ENCODE assay signal across 9 cellular contexts in the genomic region with DNA sequence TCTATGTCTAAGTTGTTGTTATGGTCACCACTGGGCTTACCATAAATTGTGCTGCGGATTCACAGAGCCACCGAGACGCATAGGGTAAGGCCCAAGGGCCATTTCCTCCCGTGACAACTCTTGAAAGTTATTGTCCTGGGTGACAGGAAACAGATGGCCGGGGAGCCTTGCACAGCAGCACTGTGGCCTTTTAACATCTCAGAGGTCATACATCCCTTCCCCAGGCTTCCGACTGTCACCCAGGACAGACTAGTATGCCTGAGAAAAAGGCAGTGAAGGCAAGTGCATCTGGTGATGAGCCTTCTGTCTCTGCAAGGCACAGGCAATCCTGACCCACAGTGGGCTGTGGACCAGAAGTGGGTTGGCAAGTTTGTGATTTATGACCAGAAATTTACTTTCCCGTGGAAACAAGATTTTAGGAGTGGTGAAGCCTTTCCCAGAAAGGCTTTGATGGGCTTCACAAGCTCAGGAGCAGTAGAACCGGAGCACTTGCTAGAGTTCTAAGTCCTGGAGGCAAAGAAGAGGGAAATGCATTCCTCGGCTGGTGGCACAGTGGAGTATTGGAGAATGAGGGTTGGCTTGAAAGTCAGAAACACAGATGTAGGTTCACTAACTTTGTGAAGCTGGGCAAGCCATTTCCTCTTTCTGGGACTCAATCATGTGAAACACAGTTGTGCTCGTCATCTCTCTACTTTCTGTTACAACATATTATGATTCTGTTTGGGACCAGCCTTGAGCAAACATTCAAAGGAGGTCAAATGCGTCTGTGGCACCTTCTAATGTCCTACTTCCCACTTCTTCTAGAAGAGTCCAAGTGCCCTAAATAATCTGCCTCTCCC. TPM values are rescaled to one million over a fixed set of nuclear protein-coding genes. Genes with fewer than 3 reads are reported as not detected.
DNase-seq lines count a peak whose midpoint lies in the region; ATAC-seq, FAIRE-seq and TF ChIP-seq lines count a peak whose summit lies in the region.
"Had no signal": no experiment of that assay in that cellular context is flagged by ENCODE, and none has a peak within 500 bp of the region (broad histone marks: within the 10 kb centered on the region; RNA-seq: fewer than 3 reads in every experiment).

No MANE protein-coding gene starts in this region.

- no peak overlapping the region for H3K27ac ChIP-seq in left ventricle myocardium inferior (replicated peaks)
- H3K27ac ChIP-seq in upper lobe of left lung = peak overlapping the region in 3 of 4 donors; percentile 9 to 39 (median 36)
- no peak overlapping the region for H3K27ac ChIP-seq in substantia nigra (ENCODE audit: low read depth, low read length, poor library complexity, severe bottlenecking)

- H3K4me1 Mint-ChIP-seq in T-helper 17 cell (peaks cover 2% of the 10 kb centered on the region), T-cell (peaks cover under 1 to 14% (median 13%) of the 10 kb centered on the region in 3 donors)

- TF ChIP-seq CTCF in left ventricle myocardium inferior (IDR thresholded peaks at IDR 0.05; ENCODE audit: borderline replicate concordance) (no peak), upper lobe of left lung (IDR thresholded peaks at IDR 0.05) (no peak)

- intact Hi-C loops in Right ventricle myocardium inferior (cut with DNase I) = no loop called here
- intact Hi-C loops in left ventricle myocardium inferior (cut with micrococcal nuclease) = no loop called here

- H3K27ac Mint-ChIP-seq in T-helper 17 cell (peak overlapping the region; percentile 51), T-cell (peak overlapping the region in 1 of 2 donors; percentile 47)

- ATAC-seq in Right ventricle myocardium inferior (peak; percentile 66), HG03039 (IDR thresholded peaks at IDR 0.05; ENCODE audit: unreplicated experiment) (peak; percentile 63), T-helper 17 cell (peak; percentile 77), upper lobe of left lung (ENCODE audit: low FRiP score in 2 of 2) (peak; percentile 44 to 70), T-cell (replicated peaks in 1 of 4) (no peak)
- ATAC-seq: K562 had no signal

- CTCF ChIA-PET in T-cell (lab: Charles Lee) = no interaction called here

- TF ChIP-seq EP300 in upper lobe of left lung (IDR thresholded peaks at IDR 0.05) = no peak

- no peaks in the 10 kb centered on the region for H3K9me3 Mint-ChIP-seq in T-cell

- no peak for FAIRE-seq in urothelium cell line (lab: Jason Lieb, UNC)
- FAIRE-seq: K562 had no signal

- H3K36me3 ChIP-seq in left ventricle myocardium inferior = no peaks in the 10 kb centered on the region
- no peaks in the 10 kb centered on the region for H3K36me3 ChIP-seq in upper lobe of left lung

- H3K4me3 Mint-ChIP-seq in T-helper 17 cell = peak overlapping the region; percentile 37
- no peak overlapping the region for H3K4me3 Mint-ChIP-seq in T-cell

- H3K27me3 Mint-ChIP-seq in T-helper 17 cell (peaks cover 52% of the 10 kb centered on the region), T-cell (peaks cover 7 to 25% of the 10 kb centered on the region in 2 donors)

- H3K4me3 ChIP-seq in left ventricle myocardium inferior (no peak overlapping the region), upper lobe of left lung (no peak overlapping the region)
- H3K4me3 ChIP-seq: K562 had no signal

- WGBS in upper lobe of left lung, 2 donors = 63 to 64% methylated on average over 11 of the region's 11 CpGs

- TF ChIP-seq POLR2A in upper lobe of left lung (IDR thresholded peaks at IDR 0.05) = peak in 1 of 4 donors; percentile 13

- H3K4me1 ChIP-seq in left ventricle myocardium inferior (no peaks in the 10 kb centered on the region), upper lobe of left lung (peaks cover 0 to 13% (median 3%) of the 10 kb centered on the region in 4 donors)

- no peak for DNase-seq in Right ventricle myocardium inferior (ENCODE audit: missing footprints)
- no peak for DNase-seq in left ventricle myocardium inferior
- no peak for DNase-seq in T-helper 17 cell
- DNase-seq in upper lobe of left lung = no peak
- DNase-seq in urothelium cell line (ENCODE audit: low spot score) = no peak
- no peak for DNase-seq in T-cell
- no peak for DNase-seq in substantia nigra (lab: John Stamatoyannopoulos, UW)

- H3K27me3 ChIP-seq in left ventricle myocardium inferior (ENCODE audit: low read depth) = no peaks in the 10 kb centered on the region
- no peaks in the 10 kb centered on the region for H3K27me3 ChIP-seq in upper lobe of left lung

- H3K9me3 ChIP-seq in left ventricle myocardium inferior (replicated peaks) (no peaks in the 10 kb centered on the region), T-helper 17 cell (ENCODE audit: control insufficient read depth, low read length, poor library complexity, severe bottlenecking) (no peaks in the 10 kb centered on the region), upper lobe of left lung (no peaks in the 10 kb centered on the region)

- H3K36me3 Mint-ChIP-seq in T-helper 17 cell (ENCODE audit: low read depth) = peaks cover 2% of the 10 kb centered on the region
- H3K36me3 Mint-ChIP-seq in T-cell = peaks cover 4% of the 10 kb centered on the region

- POLR2A ChIA-PET in T-cell (lab: Charles Lee) = no interaction called here

RNA-seq across cellular contexts. Expression of a gene that starts 2.0 kb away (rescaled TPM):
- total RNA-seq in Right ventricle myocardium inferior (0.35 TPM), left ventricle myocardium inferior (0.27 TPM), T-helper 17 cell (under 1 TPM; 0.18 to 0.65 TPM), upper lobe of left lung (1 to 10 TPM in 1 of 6 donors, under 1 TPM in 5; 0.11 to 1.0 (median 0.27) TPM), T-cell (under 1 TPM; 0.15 to 0.76 (median 0.55) TPM)
- total RNA-seq: K562 had no signal

RNA-seq across cellular contexts. Expression of a gene that starts 14.6 kb away (rescaled TPM):
- total RNA-seq in Right ventricle myocardium inferior (27.9 TPM), left ventricle myocardium inferior (29.7 TPM), T-helper 17 cell (10 to 100 TPM in 1 of 2 donors, 1 to 10 TPM in 1; 3.9 to 23.5 TPM), upper lobe of left lung (10 to 100 TPM in 1 of 6 donors, 1 to 10 TPM in 5; 3.7 to 12.5 (median 7.3) TPM), T-cell (1 to 10 TPM; 2.9 to 4.2 (median 4.0) TPM)

Comparison
In these comparisons a context has a peak if more than half of its experiments do, and no peak if none do; other contexts are left out.
1. ATAC-seq: peak in Right ventricle myocardium inferior (single experiment), HG03039 (single experiment), T-helper 17 cell (single experiment) and upper lobe of left lung (2 of 2); none in T-cell (0 of 4).
2. H3K27ac ChIP-seq: peak in upper lobe of left lung (3 of 4); none in left ventricle myocardium inferior (single experiment) and substantia nigra (single experiment).